Comparison of ENCODE assay signal across 1 cellular context in the genomic region with DNA sequence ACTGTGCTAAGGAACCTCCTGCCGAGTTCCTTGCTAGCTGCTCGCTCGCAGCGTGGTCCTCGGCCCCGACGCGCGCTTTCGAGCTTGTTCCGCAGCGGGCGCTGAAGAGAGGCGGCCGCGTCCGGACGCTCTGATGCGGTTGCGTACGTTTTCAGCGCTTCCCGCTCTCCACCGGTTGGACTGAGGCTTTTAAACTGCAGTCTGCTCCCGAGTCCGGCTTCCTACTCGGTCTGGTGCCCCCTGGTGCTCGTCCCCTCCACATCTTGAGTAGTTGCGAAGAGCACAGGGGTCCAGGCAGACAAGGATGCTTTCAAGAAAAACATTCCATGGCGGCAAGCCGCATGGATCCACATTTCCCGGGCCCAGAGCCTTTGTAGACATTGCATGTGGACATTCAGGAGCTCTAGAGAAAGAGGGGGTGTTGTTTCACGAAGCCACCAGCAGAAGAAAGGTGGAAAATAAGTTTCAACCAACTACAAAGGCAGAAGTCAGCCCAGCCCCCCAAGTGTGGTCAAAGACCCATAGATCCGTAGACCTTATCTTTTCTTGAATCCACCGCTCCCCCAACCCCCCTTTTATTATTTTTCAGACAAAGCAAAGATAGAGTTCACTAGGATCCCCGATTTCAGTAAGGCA.
TF ChIP-seq lines count a peak whose summit lies in the region.

No MANE protein-coding gene starts in this region.

TF ChIP-seq in HepG2, 621 proteins besides CTCF, POLR2A, EP300 and RAD21 (continued from another document):
- TF ChIP-seq, protein P1, sequence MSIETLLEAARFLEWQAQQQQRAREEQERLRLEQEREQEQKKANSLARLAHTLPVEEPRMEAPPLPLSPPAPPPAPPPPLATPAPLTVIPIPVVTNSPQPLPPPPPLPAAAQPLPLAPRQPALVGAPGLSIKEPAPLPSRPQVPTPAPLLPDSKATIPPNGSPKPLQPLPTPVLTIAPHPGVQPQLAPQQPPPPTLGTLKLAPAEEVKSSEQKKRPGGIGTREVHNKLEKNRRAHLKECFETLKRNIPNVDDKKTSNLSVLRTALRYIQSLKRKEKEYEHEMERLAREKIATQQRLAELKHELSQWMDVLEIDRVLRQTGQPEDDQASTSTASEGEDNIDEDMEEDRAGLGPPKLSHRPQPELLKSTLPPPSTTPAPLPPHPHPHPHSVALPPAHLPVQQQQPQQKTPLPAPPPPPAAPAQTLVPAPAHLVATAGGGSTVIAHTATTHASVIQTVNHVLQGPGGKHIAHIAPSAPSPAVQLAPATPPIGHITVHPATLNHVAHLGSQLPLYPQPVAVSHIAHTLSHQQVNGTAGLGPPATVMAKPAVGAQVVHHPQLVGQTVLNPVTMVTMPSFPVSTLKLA (IDR thresholded peaks at IDR 0.05) = no peak
- peak; percentile 87 for TF ChIP-seq ZBTB7A (CRISPR knock-in tag; IDR thresholded peaks at IDR 0.05)
- TF ChIP-seq MTA1 (CRISPR knock-in tag; IDR thresholded peaks at IDR 0.05; ENCODE audit: borderline replicate concordance) = peak; percentile 82; the same call in 1 of the 2 replicates
- TF ChIP-seq CBX5 (CRISPR knock-in tag; IDR thresholded peaks at IDR 0.05; ENCODE audit: borderline replicate concordance) = peak; percentile 86; the same call in 1 of the 2 replicates
- no peak for TF ChIP-seq PLRG1 (conservative IDR thresholded peaks at IDR 0.05)
- TF ChIP-seq ZNF124 (CRISPR knock-in tag; IDR thresholded peaks at IDR 0.05) = peak; percentile 87
- TF ChIP-seq CEBPB (IDR thresholded peaks at IDR 0.05; ENCODE audit: borderline replicate concordance, low read depth, low read length) = 0 out of 2 replicates have a peak, but pooled peaks have one; percentile 19
- peak; percentile 77; the same call in 1 of the 2 replicates for TF ChIP-seq NKX3-1 (CRISPR knock-in tag; IDR thresholded peaks at IDR 0.05)
- TF ChIP-seq, protein P2, sequence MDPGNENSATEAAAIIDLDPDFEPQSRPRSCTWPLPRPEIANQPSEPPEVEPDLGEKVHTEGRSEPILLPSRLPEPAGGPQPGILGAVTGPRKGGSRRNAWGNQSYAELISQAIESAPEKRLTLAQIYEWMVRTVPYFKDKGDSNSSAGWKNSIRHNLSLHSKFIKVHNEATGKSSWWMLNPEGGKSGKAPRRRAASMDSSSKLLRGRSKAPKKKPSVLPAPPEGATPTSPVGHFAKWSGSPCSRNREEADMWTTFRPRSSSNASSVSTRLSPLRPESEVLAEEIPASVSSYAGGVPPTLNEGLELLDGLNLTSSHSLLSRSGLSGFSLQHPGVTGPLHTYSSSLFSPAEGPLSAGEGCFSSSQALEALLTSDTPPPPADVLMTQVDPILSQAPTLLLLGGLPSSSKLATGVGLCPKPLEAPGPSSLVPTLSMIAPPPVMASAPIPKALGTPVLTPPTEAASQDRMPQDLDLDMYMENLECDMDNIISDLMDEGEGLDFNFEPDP (CRISPR knock-in tag; conservative IDR thresholded peaks at IDR 0.05) = 0 out of 2 replicates have a peak, but pooled peaks have one; percentile 67
- 0 out of 2 replicates have a peak, but pooled peaks have one; percentile 58 for TF ChIP-seq ZNF572 (CRISPR knock-in tag; IDR thresholded peaks at IDR 0.05)
- TF ChIP-seq ZBTB3 (CRISPR knock-in tag; IDR thresholded peaks at IDR 0.05; ENCODE audit: borderline replicate concordance, low read depth) = 0 out of 2 replicates have a peak, but pooled peaks have one; percentile 23
- peak; percentile 91 for TF ChIP-seq MED1 (CRISPR knock-in tag; IDR thresholded peaks at IDR 0.05)
- no peak for TF ChIP-seq ZNF530 (CRISPR knock-in tag; IDR thresholded peaks at IDR 0.05; ENCODE audit: low read depth)
